In the genomic region with DNA sequence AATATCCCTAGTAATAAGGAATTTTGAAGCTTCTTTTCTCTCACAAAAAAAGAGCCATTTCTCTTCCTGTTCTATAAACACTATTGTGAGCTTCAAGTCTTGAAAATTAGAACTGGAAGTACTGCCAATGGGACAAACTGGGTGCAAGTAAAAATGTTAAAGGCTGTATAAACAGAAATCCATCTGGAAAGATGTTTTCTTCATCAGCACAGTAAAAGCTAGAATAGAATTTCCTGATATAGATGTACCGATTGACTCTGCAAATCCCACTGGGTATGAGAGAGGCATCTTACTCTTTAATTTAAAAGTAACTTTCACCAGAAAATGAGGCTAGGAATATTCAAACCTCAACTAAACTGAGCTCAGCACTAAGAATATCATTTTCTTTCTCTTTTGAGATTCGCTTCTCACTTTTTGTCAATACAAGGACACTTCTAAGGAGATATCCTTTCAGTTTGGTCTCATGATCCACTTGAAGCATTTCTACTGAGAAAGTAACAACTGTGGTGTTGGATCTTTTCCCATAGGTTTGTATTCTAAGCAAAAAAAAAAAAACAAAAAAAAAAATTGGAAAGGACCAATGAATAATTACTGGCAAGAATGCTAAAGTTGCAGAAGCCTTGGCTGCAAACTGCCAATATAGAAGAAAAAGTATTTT, we compare ENCODE assay signal across 20 cellular contexts.
"Had no signal": no experiment of that assay in that cellular context is flagged by ENCODE, and none has a peak within 500 bp of the region (broad histone marks: within the 10 kb centered on the region; RNA-seq: fewer than 3 reads in every experiment).

No MANE protein-coding gene starts in this region.

- H3K36me3 ChIP-seq: prostate gland, suprapubic skin, uterus had no signal

- H3K27ac ChIP-seq: epithelial cell of prostate, foreskin keratinocyte, prostate gland, suprapubic skin had no signal

- ATAC-seq: activated T-cell treated with anti-CD3 and anti-CD28 coated beads, Interleukin-2, amount 50 U/mL, for 72 hours; foreskin keratinocyte; natural killer cell had no signal

- H3K4me1 ChIP-seq: foreskin keratinocyte, prostate gland, uterus had no signal

- H3K27me3 ChIP-seq: foreskin keratinocyte, suprapubic skin, uterus had no signal

- DNase-seq: activated CD4-positive, alpha-beta memory T cell treated with anti-CD3 and anti-CD28 coated beads, Interleukin-2, amount 10 ng/mL, durations not matched to agents 7 days and 5 days; activated CD4-positive, alpha-beta T cell treated with anti-CD3 and anti-CD28 coated beads, Interleukin-2, amount 10 ng/mL, durations not matched to agents 24 days and 14 days; activated effector memory CD4-positive, alpha-beta T cell treated with Interleukin-2 at 50 U/mL for 16 hours; activated naive CD4-positive, alpha-beta T cell treated with anti-CD3 and anti-CD28 coated beads for 36 hours; activated naive CD8-positive, alpha-beta T cell treated with anti-CD3 and anti-CD28 coated beads, Interleukin-2, amount 10 ng/mL, durations not matched to agents 7 days and 5 days; activated T-cell treated with anti-CD3 and anti-CD28 coated beads, Interleukin-2, amount 50 U/mL, for 72 hours; amniotic stem cell; cortex of kidney; foreskin keratinocyte; glutamatergic neuron; hypothalamus; islet precursor cell; natural killer cell; stimulated activated CD4-positive, alpha-beta T cell treated with anti-CD3 and anti-CD28 coated beads, Interleukin-1b, Interleukin-23, amount 100 ng/mL, for 48 hours; trophoblast cell; uterus had no signal

- H3K4me3 ChIP-seq: lung, prostate gland, suprapubic skin, uterus had no signal

- H3K9me3 ChIP-seq: prostate gland, suprapubic skin, uterus had no signal
